ENCODE assay signal across 1 cellular context in the genomic region with DNA sequence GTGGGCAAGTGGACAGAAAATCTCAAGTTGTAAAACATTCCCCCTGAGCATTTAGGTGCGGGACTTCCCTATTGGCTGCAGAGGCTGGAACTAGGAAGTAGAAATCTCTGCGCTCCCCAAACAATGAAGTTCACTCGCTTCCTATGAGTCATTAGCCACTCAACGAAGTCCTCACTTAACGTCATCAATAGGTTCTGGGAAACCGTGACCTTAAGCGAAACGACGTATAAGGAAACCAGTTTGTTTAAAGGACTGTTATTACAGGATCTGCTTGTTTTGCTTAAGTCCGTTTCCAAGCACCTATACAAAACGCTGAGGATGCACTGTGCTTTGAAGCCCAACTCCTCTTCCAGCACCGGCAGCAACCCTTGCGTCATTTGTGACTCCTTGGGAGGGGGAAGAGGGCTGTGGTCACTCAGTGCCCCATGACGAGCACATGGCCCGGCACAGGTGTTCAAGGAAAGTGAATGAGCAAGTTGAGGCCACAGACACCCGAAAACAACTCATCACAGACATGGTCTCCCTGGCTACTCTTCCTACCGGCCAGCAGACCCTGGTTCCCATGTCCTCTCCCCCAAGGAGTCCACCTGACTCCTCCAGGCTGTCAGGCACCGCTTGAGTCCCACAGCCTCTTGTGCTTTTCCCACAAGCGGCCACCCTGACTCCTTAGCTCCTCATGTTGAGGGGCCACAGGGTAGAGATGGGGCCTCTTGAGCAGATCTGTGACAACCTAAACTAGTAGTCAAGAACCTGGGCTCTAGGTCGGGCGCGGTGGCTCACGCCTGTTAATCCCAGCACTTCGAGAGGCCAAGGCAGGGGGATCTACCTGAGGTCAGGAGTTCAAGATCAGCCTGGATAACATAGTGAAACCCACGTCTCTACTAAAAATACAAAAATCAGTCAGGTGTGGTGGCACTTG.
TF ChIP-seq lines count a peak whose summit lies in the region.

No MANE protein-coding gene starts in this region.

TF ChIP-seq in A549, 52 proteins besides CTCF, POLR2A, EP300 and RAD21 (continued from another document):
- TF ChIP-seq, protein P1, sequence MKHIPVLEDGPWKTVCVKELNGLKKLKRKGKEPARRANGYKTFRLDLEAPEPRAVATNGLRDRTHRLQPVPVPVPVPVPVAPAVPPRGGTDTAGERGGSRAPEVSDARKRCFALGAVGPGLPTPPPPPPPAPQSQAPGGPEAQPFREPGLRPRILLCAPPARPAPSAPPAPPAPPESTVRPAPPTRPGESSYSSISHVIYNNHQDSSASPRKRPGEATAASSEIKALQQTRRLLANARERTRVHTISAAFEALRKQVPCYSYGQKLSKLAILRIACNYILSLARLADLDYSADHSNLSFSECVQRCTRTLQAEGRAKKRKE (CRISPR knock-in tag; IDR thresholded peaks at IDR 0.05; ENCODE audit: low read depth), result peak; percentile 99
- peak; percentile 98 for TF ChIP-seq TFCP2L1 (CRISPR knock-in tag; IDR thresholded peaks at IDR 0.05)
- peak; percentile 98 for TF ChIP-seq HOXA7 (CRISPR knock-in tag; IDR thresholded peaks at IDR 0.05)
- TF ChIP-seq ZNF302 (CRISPR knock-in tag; IDR thresholded peaks at IDR 0.05), result peak; percentile 93
- TF ChIP-seq RARB (CRISPR knock-in tag; IDR thresholded peaks at IDR 0.05), result peak; percentile 89
- peak; percentile 97 for TF ChIP-seq FOSB (CRISPR knock-in tag; IDR thresholded peaks at IDR 0.05)
- peak; percentile 97 for TF ChIP-seq HEYL (CRISPR knock-in tag; IDR thresholded peaks at IDR 0.05)
- TF ChIP-seq, protein P2, sequence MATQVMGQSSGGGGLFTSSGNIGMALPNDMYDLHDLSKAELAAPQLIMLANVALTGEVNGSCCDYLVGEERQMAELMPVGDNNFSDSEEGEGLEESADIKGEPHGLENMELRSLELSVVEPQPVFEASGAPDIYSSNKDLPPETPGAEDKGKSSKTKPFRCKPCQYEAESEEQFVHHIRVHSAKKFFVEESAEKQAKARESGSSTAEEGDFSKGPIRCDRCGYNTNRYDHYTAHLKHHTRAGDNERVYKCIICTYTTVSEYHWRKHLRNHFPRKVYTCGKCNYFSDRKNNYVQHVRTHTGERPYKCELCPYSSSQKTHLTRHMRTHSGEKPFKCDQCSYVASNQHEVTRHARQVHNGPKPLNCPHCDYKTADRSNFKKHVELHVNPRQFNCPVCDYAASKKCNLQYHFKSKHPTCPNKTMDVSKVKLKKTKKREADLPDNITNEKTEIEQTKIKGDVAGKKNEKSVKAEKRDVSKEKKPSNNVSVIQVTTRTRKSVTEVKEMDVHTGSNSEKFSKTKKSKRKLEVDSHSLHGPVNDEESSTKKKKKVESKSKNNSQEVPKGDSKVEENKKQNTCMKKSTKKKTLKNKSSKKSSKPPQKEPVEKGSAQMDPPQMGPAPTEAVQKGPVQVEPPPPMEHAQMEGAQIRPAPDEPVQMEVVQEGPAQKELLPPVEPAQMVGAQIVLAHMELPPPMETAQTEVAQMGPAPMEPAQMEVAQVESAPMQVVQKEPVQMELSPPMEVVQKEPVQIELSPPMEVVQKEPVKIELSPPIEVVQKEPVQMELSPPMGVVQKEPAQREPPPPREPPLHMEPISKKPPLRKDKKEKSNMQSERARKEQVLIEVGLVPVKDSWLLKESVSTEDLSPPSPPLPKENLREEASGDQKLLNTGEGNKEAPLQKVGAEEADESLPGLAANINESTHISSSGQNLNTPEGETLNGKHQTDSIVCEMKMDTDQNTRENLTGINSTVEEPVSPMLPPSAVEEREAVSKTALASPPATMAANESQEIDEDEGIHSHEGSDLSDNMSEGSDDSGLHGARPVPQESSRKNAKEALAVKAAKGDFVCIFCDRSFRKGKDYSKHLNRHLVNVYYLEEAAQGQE (IDR thresholded peaks at IDR 0.05), result peak; percentile 4
- TF ChIP-seq MYC (IDR thresholded peaks at IDR 0.05; ENCODE audit: borderline replicate concordance, low read length), result peak; percentile 100
- TF ChIP-seq FOXS1 (CRISPR knock-in tag; IDR thresholded peaks at IDR 0.05), result peak; percentile 97
- TF ChIP-seq EHMT2 (IDR thresholded peaks at IDR 0.05; ENCODE audit: low read depth), result no peak
- no peak for TF ChIP-seq KDM5A (IDR thresholded peaks at IDR 0.05)
- TF ChIP-seq SREBF2 (IDR thresholded peaks at IDR 0.05), result no peak
- TF ChIP-seq MAZ (IDR thresholded peaks at IDR 0.05; ENCODE audit: borderline replicate concordance, low read depth, low read length), result peak; percentile 78
- TF ChIP-seq RCOR1 (IDR thresholded peaks at IDR 0.05; ENCODE audit: low read depth, low read length), result no peak
- TF ChIP-seq, protein P3, sequence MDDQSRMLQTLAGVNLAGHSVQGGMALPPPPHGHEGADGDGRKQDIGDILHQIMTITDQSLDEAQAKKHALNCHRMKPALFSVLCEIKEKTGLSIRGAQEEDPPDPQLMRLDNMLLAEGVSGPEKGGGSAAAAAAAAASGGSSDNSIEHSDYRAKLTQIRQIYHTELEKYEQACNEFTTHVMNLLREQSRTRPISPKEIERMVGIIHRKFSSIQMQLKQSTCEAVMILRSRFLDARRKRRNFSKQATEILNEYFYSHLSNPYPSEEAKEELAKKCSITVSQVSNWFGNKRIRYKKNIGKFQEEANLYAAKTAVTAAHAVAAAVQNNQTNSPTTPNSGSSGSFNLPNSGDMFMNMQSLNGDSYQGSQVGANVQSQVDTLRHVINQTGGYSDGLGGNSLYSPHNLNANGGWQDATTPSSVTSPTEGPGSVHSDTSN (IDR thresholded peaks at IDR 0.05), result peak; percentile 75; the same call in 1 of the 2 replicates
- TF ChIP-seq HDAC2 (IDR thresholded peaks at IDR 0.05), result no peak
- no peak for TF ChIP-seq ZFP36 (IDR thresholded peaks at IDR 0.05; ENCODE audit: borderline replicate concordance, partially characterized antibody)
- peak; percentile 17; the same call in 1 of the 2 replicates for TF ChIP-seq BHLHE40 (IDR thresholded peaks at IDR 0.05; ENCODE audit: low read depth, low read length)
- peak; percentile 85 for TF ChIP-seq RFX5 (IDR thresholded peaks at IDR 0.05)
- peak; percentile 99 for TF ChIP-seq HOXB5 (CRISPR knock-in tag; IDR thresholded peaks at IDR 0.05)
- TF ChIP-seq EHF (CRISPR knock-in tag; IDR thresholded peaks at IDR 0.05), result peak; percentile 99
- no peak for TF ChIP-seq PHF8 (IDR thresholded peaks at IDR 0.05; ENCODE audit: borderline replicate concordance, low read depth)
- no peak for TF ChIP-seq CBX2 (IDR thresholded peaks at IDR 0.05; ENCODE audit: borderline replicate concordance, low read depth)
- TF ChIP-seq JUN (IDR thresholded peaks at IDR 0.05), result peak; percentile 75 to 86
- peak; percentile 89 for TF ChIP-seq FOSL2 (IDR thresholded peaks at IDR 0.05)
- TF ChIP-seq FOSL2 (CRISPR knock-in tag; IDR thresholded peaks at IDR 0.05), result peak; percentile 100
- peak; percentile 40; the same call in 1 of the 2 replicates for TF ChIP-seq NFE2L2 (conservative IDR thresholded peaks at IDR 0.05; ENCODE audit: low read length)
- TF ChIP-seq, protein P4, sequence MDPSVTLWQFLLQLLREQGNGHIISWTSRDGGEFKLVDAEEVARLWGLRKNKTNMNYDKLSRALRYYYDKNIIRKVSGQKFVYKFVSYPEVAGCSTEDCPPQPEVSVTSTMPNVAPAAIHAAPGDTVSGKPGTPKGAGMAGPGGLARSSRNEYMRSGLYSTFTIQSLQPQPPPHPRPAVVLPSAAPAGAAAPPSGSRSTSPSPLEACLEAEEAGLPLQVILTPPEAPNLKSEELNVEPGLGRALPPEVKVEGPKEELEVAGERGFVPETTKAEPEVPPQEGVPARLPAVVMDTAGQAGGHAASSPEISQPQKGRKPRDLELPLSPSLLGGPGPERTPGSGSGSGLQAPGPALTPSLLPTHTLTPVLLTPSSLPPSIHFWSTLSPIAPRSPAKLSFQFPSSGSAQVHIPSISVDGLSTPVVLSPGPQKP (IDR thresholded peaks at IDR 0.05; ENCODE audit: low read depth, low read length), result no peak
- no peak for TF ChIP-seq NPAS2 (CRISPR knock-in tag; IDR thresholded peaks at IDR 0.05; ENCODE audit: borderline replicate concordance)
- TF ChIP-seq CHD2 (IDR thresholded peaks at IDR 0.05; ENCODE audit: low read length, partially characterized antibody), result peak; percentile 64
- TF ChIP-seq, protein P5, sequence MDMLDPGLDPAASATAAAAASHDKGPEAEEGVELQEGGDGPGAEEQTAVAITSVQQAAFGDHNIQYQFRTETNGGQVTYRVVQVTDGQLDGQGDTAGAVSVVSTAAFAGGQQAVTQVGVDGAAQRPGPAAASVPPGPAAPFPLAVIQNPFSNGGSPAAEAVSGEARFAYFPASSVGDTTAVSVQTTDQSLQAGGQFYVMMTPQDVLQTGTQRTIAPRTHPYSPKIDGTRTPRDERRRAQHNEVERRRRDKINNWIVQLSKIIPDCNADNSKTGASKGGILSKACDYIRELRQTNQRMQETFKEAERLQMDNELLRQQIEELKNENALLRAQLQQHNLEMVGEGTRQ (IDR thresholded peaks at IDR 0.05), result peak; percentile 83
- TF ChIP-seq MAFK (IDR thresholded peaks at IDR 0.05; ENCODE audit: partially characterized antibody), result peak; percentile 100
- no peak for TF ChIP-seq NR3C1 (IDR thresholded peaks at IDR 0.05)
- peak; percentile 74; the same call in 1 of the 2 replicates for TF ChIP-seq JUNB (IDR thresholded peaks at IDR 0.05)
- TF ChIP-seq SMC3 (IDR thresholded peaks at IDR 0.05), result no peak
- peak; percentile 96 for TF ChIP-seq ZSCAN20 (CRISPR knock-in tag; IDR thresholded peaks at IDR 0.05)
- peak; percentile 100 for TF ChIP-seq HOXB13 (CRISPR knock-in tag; IDR thresholded peaks at IDR 0.05; ENCODE audit: low read depth)
- TF ChIP-seq, protein P6, sequence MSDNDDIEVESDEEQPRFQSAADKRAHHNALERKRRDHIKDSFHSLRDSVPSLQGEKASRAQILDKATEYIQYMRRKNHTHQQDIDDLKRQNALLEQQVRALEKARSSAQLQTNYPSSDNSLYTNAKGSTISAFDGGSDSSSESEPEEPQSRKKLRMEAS (IDR thresholded peaks at IDR 0.05), result peak; percentile 99
